ENCODE assay signal across 8 cellular contexts in genomic region chr2:25376750-25377621, GRCh38. TPM values are rescaled to one million over a fixed set of nuclear protein-coding genes. Genes with fewer than 3 reads are reported as not detected.
A peak's percentile ranks its signal among the peaks of the same experiment; 100 is the strongest.
DNase-seq lines count a peak whose midpoint lies in the region; ATAC-seq and TF ChIP-seq lines count a peak whose summit lies in the region.

No MANE protein-coding gene starts in this region.

- peak overlapping the region in 9 of 11 experiments; percentile 5 to 71 (median 63); a peak in 17 of 22 replicates for H3K27ac ChIP-seq in BLaER1 treated with 17β-estradiol and CSF1 and Interleukin-3, amounts not matched to agents 10 nM and 100 nM
- peak overlapping the region; percentile 40 for H3K27ac ChIP-seq in layer of hippocampus (ENCODE audit: low read depth, low read length)

- DNase-seq in GM19240 (ENCODE audit: insufficient read length, low spot score) (peak; percentile 89), NCI-H460 (ENCODE audit: extremely low read depth, low read depth) (peak; percentile 71), choroid plexus epithelial cell (ENCODE audit: low read depth) (peak; percentile 89)
- peak; percentile 87 for DNase-seq in activated CD4-positive, alpha-beta T cell treated with anti-CD3 and anti-CD28 coated beads for 24 hours (ENCODE audit: low read depth in 2 of 2)
- peak; percentile 95 for DNase-seq in stimulated activated CD4-positive, alpha-beta T cell treated with anti-CD3 and anti-CD28 coated beads, Interleukin-1b, Interleukin-23, amount 100 ng/mL, for 48 hours

- peaks cover 0 to 17% (median 10%) of the 10 kb centered on the region in 11 experiments; a peak in 13 of 22 replicates for H3K9me3 ChIP-seq in BLaER1 treated with 17β-estradiol and CSF1 and Interleukin-3, amounts not matched to agents 10 nM and 100 nM (replicated peaks in 1 of 11)

- H4K20me1 ChIP-seq in BLaER1 treated with 17β-estradiol and CSF1 and Interleukin-3, amounts not matched to agents 10 nM and 100 nM: no peaks in the 10 kb centered on the region; a peak in 2 of 22 replicates

- peak; percentile 94 for ATAC-seq in HG03442 (IDR thresholded peaks at IDR 0.05; ENCODE audit: unreplicated experiment)

- peak overlapping the region; percentile 7 to 69 (median 53); a peak in 19 of 22 replicates for H3K9ac ChIP-seq in BLaER1 treated with 17β-estradiol and CSF1 and Interleukin-3, amounts not matched to agents 10 nM and 100 nM

- TF ChIP-seq CTCF in choroid plexus epithelial cell (conservative IDR thresholded peaks at IDR 0.05; ENCODE audit: low read depth, low read length): peak; percentile 58

- no peaks in the 10 kb centered on the region for H3K36me3 ChIP-seq in BLaER1 treated with 17β-estradiol and CSF1 and Interleukin-3, amounts not matched to agents 10 nM and 100 nM

- peaks cover 48 to 79% (median 66%) of the 10 kb centered on the region in 10 experiments for H3K4me1 ChIP-seq in BLaER1 treated with 17β-estradiol and CSF1 and Interleukin-3, amounts not matched to agents 10 nM and 100 nM

- peak overlapping the region; percentile 77 to 97 (median 91) for H3K4me2 ChIP-seq in BLaER1 treated with 17β-estradiol and CSF1 and Interleukin-3, amounts not matched to agents 10 nM and 100 nM

- no peaks in the 10 kb centered on the region for H3K27me3 ChIP-seq in BLaER1 treated with 17β-estradiol and CSF1 and Interleukin-3, amounts not matched to agents 10 nM and 100 nM
- H3K27me3 ChIP-seq in layer of hippocampus (ENCODE audit: control insufficient read depth, insufficient read depth, low read length): no peaks in the 10 kb centered on the region

- H3K4me3 ChIP-seq in BLaER1 treated with 17β-estradiol and CSF1 and Interleukin-3, amounts not matched to agents 10 nM and 100 nM: peak overlapping the region in 9 of 10 experiments; percentile 11 to 55 (median 27); a peak in 12 of 20 replicates
- H3K4me3 ChIP-seq in choroid plexus epithelial cell (ENCODE audit: low read depth, low read length): peak overlapping the region; percentile 7

RNA-seq across cellular contexts. Expression of gene DNMT3A, which starts 35.3 kb away (rescaled TPM):
- total RNA-seq in NCI-H460 (2014; rRNA removed; shearing (Covaris generic)): 4.3 and 4.9 TPM in 2 replicates
- polyA plus RNA-seq in NCI-H460 (2014; cell fraction: nucleus; rRNA removed): 3.7 and 8.1 TPM in 2 replicates

Comparison
In these comparisons a context has a peak if more than half of its experiments do, and no peak if none do; other contexts are left out.
1. Peak in every context shown above with its lines: DNase-seq, ATAC-seq, H3K4me3 ChIP-seq and H3K27ac ChIP-seq.